1 cellular context compared by ENCODE assay signal in genomic region chr14:31092160-31092708, GRCh38.
TF ChIP-seq lines count a peak whose summit lies in the region.

No MANE protein-coding gene starts in this region.

TF ChIP-seq in HepG2, 621 proteins besides CTCF, POLR2A, EP300 and RAD21 (continued from another document and continues in another):
- TF ChIP-seq ATF4 (CRISPR knock-in tag; IDR thresholded peaks at IDR 0.05) (no peak), ZMYM3 (CRISPR knock-in tag; IDR thresholded peaks at IDR 0.05) (peak; percentile 64), GFI1 (CRISPR knock-in tag; IDR thresholded peaks at IDR 0.05; ENCODE audit: borderline replicate concordance) (no peak), SAP130 (CRISPR knock-in tag; IDR thresholded peaks at IDR 0.05; ENCODE audit: low read depth) (no peak), U2AF1 (optimal IDR thresholded peaks at IDR 0.05; ENCODE audit: low read depth, low read length) (no peak), TMF1 (CRISPR knock-in tag; IDR thresholded peaks at IDR 0.05; ENCODE audit: low read depth) (no peak), SALL2 (CRISPR knock-in tag; IDR thresholded peaks at IDR 0.05) (no peak), NFKB2 (CRISPR knock-in tag; IDR thresholded peaks at IDR 0.05; ENCODE audit: borderline replicate concordance) (no peak), ZBTB7B (CRISPR knock-in tag; IDR thresholded peaks at IDR 0.05) (0 out of 2 replicates have a peak, but pooled peaks have one; percentile 32), RXRB (CRISPR knock-in tag; IDR thresholded peaks at IDR 0.05; ENCODE audit: borderline replicate concordance) (0 out of 2 replicates have a peak, but pooled peaks have one; percentile 5), RBAK (CRISPR knock-in tag; IDR thresholded peaks at IDR 0.05) (no peak), SP2 (CRISPR knock-in tag; IDR thresholded peaks at IDR 0.05) (no peak), ZNF292 (CRISPR knock-in tag; IDR thresholded peaks at IDR 0.05; ENCODE audit: borderline replicate concordance, low read depth) (no peak), IKZF1 (IDR thresholded peaks at IDR 0.05) (no peak), PPARG (CRISPR knock-in tag; conservative IDR thresholded peaks at IDR 0.05) (0 out of 2 replicates have a peak, but pooled peaks have one; percentile 31), GTF3A (CRISPR knock-in tag; conservative IDR thresholded peaks at IDR 0.05) (no peak), KLF6 (CRISPR knock-in tag; IDR thresholded peaks at IDR 0.05) (no peak), ZNF282 (IDR thresholded peaks at IDR 0.05; ENCODE audit: partially characterized antibody) (no peak), HDAC1 (CRISPR knock-in tag; IDR thresholded peaks at IDR 0.05) (no peak), MED13 (CRISPR knock-in tag; IDR thresholded peaks at IDR 0.05) (no peak), FOXP1 (IDR thresholded peaks at IDR 0.05) (no peak), FOXP1 (CRISPR knock-in tag; IDR thresholded peaks at IDR 0.05) (peak; percentile 24; the same call in 1 of the 2 replicates), ZC3H13 (CRISPR knock-in tag; IDR thresholded peaks at IDR 0.05) (no peak), KLF11 (CRISPR knock-in tag; IDR thresholded peaks at IDR 0.05) (no peak), POGK (CRISPR knock-in tag; conservative IDR thresholded peaks at IDR 0.05) (no peak), NCOA2 (CRISPR knock-in tag; IDR thresholded peaks at IDR 0.05) (peak; percentile 58), ZNF547 (CRISPR knock-in tag; IDR thresholded peaks at IDR 0.05) (no peak), ZNF562 (CRISPR knock-in tag; IDR thresholded peaks at IDR 0.05; ENCODE audit: borderline replicate concordance) (no peak), CEBPZ (IDR thresholded peaks at IDR 0.05; ENCODE audit: low read length) (no peak; the same call in 1 of the 2 replicates), ZNF720 (CRISPR knock-in tag; IDR thresholded peaks at IDR 0.05) (no peak), REPIN1 (CRISPR knock-in tag; IDR thresholded peaks at IDR 0.05; ENCODE audit: borderline replicate concordance, low read depth) (peak; percentile 96), SOX13 (IDR thresholded peaks at IDR 0.05) (no peak), SOX13 (CRISPR knock-in tag; conservative IDR thresholded peaks at IDR 0.05 in 1 of 2, IDR thresholded peaks at IDR 0.05 in 1 of 2) (0 out of 4 replicates have a peak, but pooled peaks of 1 of the 2 experiments have one; percentile 31), ZNF773 (CRISPR knock-in tag; IDR thresholded peaks at IDR 0.05; ENCODE audit: borderline replicate concordance) (no peak), ZNF280D (CRISPR knock-in tag; IDR thresholded peaks at IDR 0.05) (0 out of 2 replicates have a peak, but pooled peaks have one; percentile 54)
- TF ChIP-seq, protein P1, sequence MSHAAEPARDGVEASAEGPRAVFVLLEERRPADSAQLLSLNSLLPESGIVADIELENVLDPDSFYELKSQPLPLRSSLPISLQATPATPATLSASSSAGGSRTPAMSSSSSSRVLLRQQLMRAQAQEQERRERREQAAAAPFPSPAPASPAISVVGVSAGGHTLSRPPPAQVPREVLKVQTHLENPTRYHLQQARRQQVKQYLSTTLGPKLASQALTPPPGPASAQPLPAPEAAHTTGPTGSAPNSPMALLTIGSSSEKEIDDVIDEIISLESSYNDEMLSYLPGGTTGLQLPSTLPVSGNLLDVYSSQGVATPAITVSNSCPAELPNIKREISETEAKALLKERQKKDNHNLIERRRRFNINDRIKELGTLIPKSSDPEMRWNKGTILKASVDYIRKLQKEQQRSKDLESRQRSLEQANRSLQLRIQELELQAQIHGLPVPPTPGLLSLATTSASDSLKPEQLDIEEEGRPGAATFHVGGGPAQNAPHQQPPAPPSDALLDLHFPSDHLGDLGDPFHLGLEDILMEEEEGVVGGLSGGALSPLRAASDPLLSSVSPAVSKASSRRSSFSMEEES (CRISPR knock-in tag; IDR thresholded peaks at IDR 0.05) = peak; percentile 34; the same call in 1 of the 2 replicates
- TF ChIP-seq, protein P2, sequence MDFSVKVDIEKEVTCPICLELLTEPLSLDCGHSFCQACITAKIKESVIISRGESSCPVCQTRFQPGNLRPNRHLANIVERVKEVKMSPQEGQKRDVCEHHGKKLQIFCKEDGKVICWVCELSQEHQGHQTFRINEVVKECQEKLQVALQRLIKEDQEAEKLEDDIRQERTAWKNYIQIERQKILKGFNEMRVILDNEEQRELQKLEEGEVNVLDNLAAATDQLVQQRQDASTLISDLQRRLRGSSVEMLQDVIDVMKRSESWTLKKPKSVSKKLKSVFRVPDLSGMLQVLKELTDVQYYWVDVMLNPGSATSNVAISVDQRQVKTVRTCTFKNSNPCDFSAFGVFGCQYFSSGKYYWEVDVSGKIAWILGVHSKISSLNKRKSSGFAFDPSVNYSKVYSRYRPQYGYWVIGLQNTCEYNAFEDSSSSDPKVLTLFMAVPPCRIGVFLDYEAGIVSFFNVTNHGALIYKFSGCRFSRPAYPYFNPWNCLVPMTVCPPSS (IDR thresholded peaks at IDR 0.05) = no peak
- TF ChIP-seq, protein P3, sequence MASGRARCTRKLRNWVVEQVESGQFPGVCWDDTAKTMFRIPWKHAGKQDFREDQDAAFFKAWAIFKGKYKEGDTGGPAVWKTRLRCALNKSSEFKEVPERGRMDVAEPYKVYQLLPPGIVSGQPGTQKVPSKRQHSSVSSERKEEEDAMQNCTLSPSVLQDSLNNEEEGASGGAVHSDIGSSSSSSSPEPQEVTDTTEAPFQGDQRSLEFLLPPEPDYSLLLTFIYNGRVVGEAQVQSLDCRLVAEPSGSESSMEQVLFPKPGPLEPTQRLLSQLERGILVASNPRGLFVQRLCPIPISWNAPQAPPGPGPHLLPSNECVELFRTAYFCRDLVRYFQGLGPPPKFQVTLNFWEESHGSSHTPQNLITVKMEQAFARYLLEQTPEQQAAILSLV (CRISPR knock-in tag; IDR thresholded peaks at IDR 0.05; ENCODE audit: borderline replicate concordance) = no peak
- TF ChIP-seq, protein P4, sequence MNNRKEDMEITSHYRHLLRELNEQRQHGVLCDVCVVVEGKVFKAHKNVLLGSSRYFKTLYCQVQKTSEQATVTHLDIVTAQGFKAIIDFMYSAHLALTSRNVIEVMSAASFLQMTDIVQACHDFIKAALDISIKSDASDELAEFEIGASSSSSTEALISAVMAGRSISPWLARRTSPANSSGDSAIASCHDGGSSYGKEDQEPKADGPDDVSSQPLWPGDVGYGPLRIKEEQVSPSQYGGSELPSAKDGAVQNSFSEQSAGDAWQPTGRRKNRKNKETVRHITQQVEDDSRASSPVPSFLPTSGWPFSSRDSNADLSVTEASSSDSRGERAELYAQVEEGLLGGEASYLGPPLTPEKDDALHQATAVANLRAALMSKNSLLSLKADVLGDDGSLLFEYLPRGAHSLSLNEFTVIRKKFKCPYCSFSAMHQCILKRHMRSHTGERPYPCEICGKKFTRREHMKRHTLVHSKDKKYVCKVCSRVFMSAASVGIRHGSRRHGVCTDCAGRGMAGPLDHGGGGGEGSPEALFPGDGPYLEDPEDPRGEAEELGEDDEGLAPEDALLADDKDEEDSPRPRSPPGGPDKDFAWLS (CRISPR knock-in tag; IDR thresholded peaks at IDR 0.05; ENCODE audit: borderline replicate concordance) = no peak
- TF ChIP-seq, protein P5, sequence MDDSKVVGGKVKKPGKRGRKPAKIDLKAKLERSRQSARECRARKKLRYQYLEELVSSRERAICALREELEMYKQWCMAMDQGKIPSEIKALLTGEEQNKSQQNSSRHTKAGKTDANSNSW (CRISPR knock-in tag; IDR thresholded peaks at IDR 0.05; ENCODE audit: borderline replicate concordance) = no peak
- TF ChIP-seq, protein P6, sequence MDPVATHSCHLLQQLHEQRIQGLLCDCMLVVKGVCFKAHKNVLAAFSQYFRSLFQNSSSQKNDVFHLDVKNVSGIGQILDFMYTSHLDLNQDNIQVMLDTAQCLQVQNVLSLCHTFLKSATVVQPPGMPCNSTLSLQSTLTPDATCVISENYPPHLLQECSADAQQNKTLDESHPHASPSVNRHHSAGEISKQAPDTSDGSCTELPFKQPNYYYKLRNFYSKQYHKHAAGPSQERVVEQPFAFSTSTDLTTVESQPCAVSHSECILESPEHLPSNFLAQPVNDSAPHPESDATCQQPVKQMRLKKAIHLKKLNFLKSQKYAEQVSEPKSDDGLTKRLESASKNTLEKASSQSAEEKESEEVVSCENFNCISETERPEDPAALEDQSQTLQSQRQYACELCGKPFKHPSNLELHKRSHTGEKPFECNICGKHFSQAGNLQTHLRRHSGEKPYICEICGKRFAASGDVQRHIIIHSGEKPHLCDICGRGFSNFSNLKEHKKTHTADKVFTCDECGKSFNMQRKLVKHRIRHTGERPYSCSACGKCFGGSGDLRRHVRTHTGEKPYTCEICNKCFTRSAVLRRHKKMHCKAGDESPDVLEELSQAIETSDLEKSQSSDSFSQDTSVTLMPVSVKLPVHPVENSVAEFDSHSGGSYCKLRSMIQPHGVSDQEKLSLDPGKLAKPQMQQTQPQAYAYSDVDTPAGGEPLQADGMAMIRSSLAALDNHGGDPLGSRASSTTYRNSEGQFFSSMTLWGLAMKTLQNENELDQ (CRISPR knock-in tag; IDR thresholded peaks at IDR 0.05; ENCODE audit: borderline replicate concordance) = peak; percentile 66; the same call in 1 of the 2 replicates
- TF ChIP-seq, protein P7, sequence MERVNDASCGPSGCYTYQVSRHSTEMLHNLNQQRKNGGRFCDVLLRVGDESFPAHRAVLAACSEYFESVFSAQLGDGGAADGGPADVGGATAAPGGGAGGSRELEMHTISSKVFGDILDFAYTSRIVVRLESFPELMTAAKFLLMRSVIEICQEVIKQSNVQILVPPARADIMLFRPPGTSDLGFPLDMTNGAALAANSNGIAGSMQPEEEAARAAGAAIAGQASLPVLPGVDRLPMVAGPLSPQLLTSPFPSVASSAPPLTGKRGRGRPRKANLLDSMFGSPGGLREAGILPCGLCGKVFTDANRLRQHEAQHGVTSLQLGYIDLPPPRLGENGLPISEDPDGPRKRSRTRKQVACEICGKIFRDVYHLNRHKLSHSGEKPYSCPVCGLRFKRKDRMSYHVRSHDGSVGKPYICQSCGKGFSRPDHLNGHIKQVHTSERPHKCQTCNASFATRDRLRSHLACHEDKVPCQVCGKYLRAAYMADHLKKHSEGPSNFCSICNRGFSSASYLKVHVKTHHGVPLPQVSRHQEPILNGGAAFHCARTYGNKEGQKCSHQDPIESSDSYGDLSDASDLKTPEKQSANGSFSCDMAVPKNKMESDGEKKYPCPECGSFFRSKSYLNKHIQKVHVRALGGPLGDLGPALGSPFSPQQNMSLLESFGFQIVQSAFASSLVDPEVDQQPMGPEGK (CRISPR knock-in tag; IDR thresholded peaks at IDR 0.05) = peak; percentile 35; the same call in 1 of the 2 replicates
